In the genomic region with DNA sequence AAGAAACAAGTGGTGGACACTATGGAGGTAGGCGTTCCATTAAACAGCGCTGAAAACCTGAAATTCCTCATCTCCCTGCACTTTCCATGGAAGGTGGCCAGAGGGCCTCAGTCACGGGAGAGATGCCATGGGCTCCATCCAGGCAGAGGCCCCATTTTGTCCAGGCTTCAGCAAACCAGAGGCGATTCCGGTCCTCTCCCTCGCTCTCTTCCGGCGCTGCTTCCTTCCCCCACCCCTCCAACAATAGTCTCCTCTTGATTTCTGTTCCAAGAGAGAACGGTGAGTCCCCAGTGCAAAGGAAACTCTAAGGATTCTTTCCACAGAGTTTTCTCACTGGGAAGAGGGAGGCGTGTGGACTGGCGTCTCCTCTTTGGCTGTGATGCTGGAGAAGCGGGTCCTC, we compare ENCODE assay signal across 1 cellular context.
TF ChIP-seq lines count a peak whose summit lies in the region.

No MANE protein-coding gene starts in this region.

TF ChIP-seq in IMR-90, 13 proteins besides CTCF, POLR2A, EP300 and RAD21:
- TF ChIP-seq FOS (IDR thresholded peaks at IDR 0.05; ENCODE audit: low read depth, low read length): no peak
- TF ChIP-seq MXI1 (IDR thresholded peaks at IDR 0.05; ENCODE audit: borderline replicate concordance, low read depth, low read length): no peak
- no peak for TF ChIP-seq USF2 (IDR thresholded peaks at IDR 0.05; ENCODE audit: low read depth, low read length)
- TF ChIP-seq MAFK (IDR thresholded peaks at IDR 0.05; ENCODE audit: low read depth, low read length): no peak
- no peak for TF ChIP-seq CHD1 (IDR thresholded peaks at IDR 0.05; ENCODE audit: low read depth, low read length)
